ENCODE assay signal across 8 cellular contexts in the genomic region with DNA sequence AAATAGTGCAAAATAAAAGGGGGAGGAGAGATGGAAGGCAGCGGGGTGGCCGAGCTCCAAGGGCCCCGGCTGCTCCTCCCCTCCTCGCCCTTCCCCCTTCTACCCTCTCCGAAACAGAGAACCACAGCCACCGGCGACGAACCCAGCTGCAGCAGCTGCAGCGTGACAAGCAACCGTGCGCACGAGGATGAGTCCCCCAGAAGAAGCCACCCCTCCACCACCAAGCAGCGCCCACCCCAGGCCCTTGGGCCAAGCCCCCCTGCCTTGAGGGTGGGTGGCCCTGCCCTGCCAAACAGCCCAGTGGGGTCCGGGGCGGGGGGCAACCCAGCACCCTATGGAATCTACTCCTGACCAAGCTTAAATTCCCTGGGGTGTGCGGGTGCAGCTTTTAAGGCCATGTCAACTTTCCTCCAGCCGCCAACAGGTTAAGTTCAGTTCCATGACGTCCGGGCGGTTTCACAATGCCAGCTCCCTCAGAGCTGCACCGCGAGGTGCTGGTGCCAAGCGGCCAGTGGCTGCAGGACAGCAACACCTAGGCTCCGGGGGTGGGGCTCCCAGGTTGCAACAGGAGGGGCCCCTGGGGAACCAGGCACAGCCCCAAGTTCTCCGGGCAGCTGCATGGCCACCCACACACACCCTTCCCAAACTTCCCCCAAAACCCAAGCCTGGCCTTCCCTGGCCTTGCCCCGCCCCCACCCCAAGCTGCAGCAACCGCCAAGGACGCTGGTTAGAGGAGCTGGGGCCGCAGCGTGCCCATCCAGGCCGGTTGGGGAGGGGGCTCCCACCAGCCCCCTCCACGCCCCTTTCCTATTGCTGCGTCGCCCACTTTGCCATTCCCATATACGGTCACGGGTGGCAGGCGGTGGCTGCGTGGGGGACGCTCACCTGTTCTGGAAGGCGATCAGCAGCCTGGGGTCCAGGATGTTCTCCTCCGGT. TPM values are rescaled to one million over a fixed set of nuclear protein-coding genes. Genes with fewer than 3 reads are reported as not detected.
A peak's percentile ranks its signal among the peaks of the same experiment; 100 is the strongest.
DNase-seq lines count a peak whose midpoint lies in the region; ATAC-seq, FAIRE-seq and TF ChIP-seq lines count a peak whose summit lies in the region.

No MANE protein-coding gene starts in this region.

- peaks cover 8 to 28% (median 26%) of the 10 kb centered on the region in 7 donors for H3K27me3 ChIP-seq in heart right ventricle

- peak overlapping the region; percentile 84 for H3K4me3 ChIP-seq in AG10803 (ENCODE audit: low read length)
- peak overlapping the region; percentile 53 to 99 (median 83) for H3K4me3 ChIP-seq in heart right ventricle

- peak; percentile 12 to 28 for ATAC-seq in activated naive CD4-positive, alpha-beta T cell treated with anti-CD3 and anti-CD28 coated beads, Interleukin-2, amount 50 U/mL, for 72 hours
- ATAC-seq in heart right ventricle (peak in 7 of 8 donors; percentile 19 to 70 (median 60)), HG02610 (IDR thresholded peaks at IDR 0.05; ENCODE audit: unreplicated experiment) (no peak)

- peaks cover 0 to 34% (median 21%) of the 10 kb centered on the region in 9 donors for H3K36me3 ChIP-seq in heart right ventricle

- intact Hi-C loops in heart right ventricle (cut with DNase I) = loop anchor here in 5 of 10 donors (2.0 to 10.0 kb wide), 5 partner anchors 26 to 155 kb away; a partner anchor contains a TSS

- H3K9me3 Mint-ChIP-seq in activated naive CD4-positive, alpha-beta T cell treated with anti-CD3 and anti-CD28 coated beads, Interleukin-2, amount 50 U/mL, for 72 hours = no peaks in the 10 kb centered on the region

- peak overlapping the region in 1 of 2 donors; percentile 88 for H3K27ac Mint-ChIP-seq in activated naive CD4-positive, alpha-beta T cell treated with anti-CD3 and anti-CD28 coated beads, Interleukin-2, amount 50 U/mL, for 72 hours

- TF ChIP-seq CTCF in AG10803 (conservative IDR thresholded peaks at IDR 0.05; ENCODE audit: low read length) (peak; percentile 11; the same call in 1 of the 2 replicates), heart right ventricle (IDR thresholded peaks at IDR 0.05) (peak in 5 of 9 donors; percentile 3 to 40 (median 19))

- FAIRE-seq in GM18507 (lab: Jason Lieb, UNC) = peak; percentile 79

- H3K4me1 ChIP-seq in heart right ventricle = peaks cover 30 to 71% (median 59%) of the 10 kb centered on the region in 9 donors

- H3K27ac ChIP-seq in heart right ventricle = peak overlapping the region; percentile 17 to 97 (median 92)

- WGBS in heart right ventricle, 2 donors = 20 to 33% methylated on average over 41 of the region's 41 CpGs

- no peaks in the 10 kb centered on the region for H3K9me3 ChIP-seq in heart right ventricle

- peak; percentile 65 for DNase-seq in AG10803 (ENCODE audit: low read depth)
- no peak for DNase-seq in GM18507 (ENCODE audit: extremely low spot score, insufficient read length, low read depth)
- peak; percentile 96 for DNase-seq in NCI-H2196 (lab: John Stamatoyannopoulos, UW; ENCODE audit: unreplicated experiment)
- DNase-seq in activated naive CD4-positive, alpha-beta T cell treated with anti-CD3 and anti-CD28 coated beads, Interleukin-2, amount 50 U/mL, for 72 hours (ENCODE audit: low spot score in 2 of 2) = peak in 1 of 2 donors; percentile 39
- DNase-seq in heart right ventricle = peak; percentile 71 to 77
- DNase-seq in retina = peak; percentile 64
- DNase-seq in KG1 (lab: John Stamatoyannopoulos, UW) = no peak

- peaks cover 0 to 18% of the 10 kb centered on the region in 2 donors for H3K36me3 Mint-ChIP-seq in activated naive CD4-positive, alpha-beta T cell treated with anti-CD3 and anti-CD28 coated beads, Interleukin-2, amount 50 U/mL, for 72 hours

RNA-seq across cellular contexts. Expression of a gene that starts 2.0 kb away (rescaled TPM):
- total RNA-seq in activated naive CD4-positive, alpha-beta T cell treated with anti-CD3 and anti-CD28 coated beads, Interleukin-2, amount 50 U/mL, for 72 hours = 10 to 100 TPM; 12.7 to 16.8 TPM
- 10 to 100 TPM; 21.6 to 38.2 (median 26.4) TPM for total RNA-seq in heart right ventricle
- polyA plus RNA-seq in heart right ventricle = 1 to 10 TPM; 9.4 to 9.8 TPM

RNA-seq across cellular contexts. Expression of a gene that starts 40.3 kb away (rescaled TPM):
- total RNA-seq in activated naive CD4-positive, alpha-beta T cell treated with anti-CD3 and anti-CD28 coated beads, Interleukin-2, amount 50 U/mL, for 72 hours = 1 to 10 TPM; 1.5 to 5.6 TPM
- 1 to 10 TPM; 4.3 to 9.3 (median 5.6) TPM for total RNA-seq in heart right ventricle
- 1 to 10 TPM; 2.2 to 4.1 TPM for polyA plus RNA-seq in heart right ventricle

RNA-seq across cellular contexts. Expression of a gene that starts 59.3 kb away (rescaled TPM):
- 1 to 10 TPM; 2.8 to 3.3 TPM for total RNA-seq in activated naive CD4-positive, alpha-beta T cell treated with anti-CD3 and anti-CD28 coated beads, Interleukin-2, amount 50 U/mL, for 72 hours
- total RNA-seq in heart right ventricle = 1 to 10 TPM; 1.5 to 3.9 (median 2.7) TPM
- polyA plus RNA-seq in heart right ventricle = 1 to 10 TPM; 2.9 to 7.1 TPM

Comparison
In these comparisons a context has a peak if more than half of its experiments do, and no peak if none do; other contexts are left out.
1. DNase-seq: peak in AG10803 (single experiment), NCI-H2196 (single experiment), heart right ventricle (2 of 2) and retina (single experiment); none in GM18507 (single experiment) and KG1 (single experiment).